ENCODE assay signal across 14 cellular contexts in the genomic region with DNA sequence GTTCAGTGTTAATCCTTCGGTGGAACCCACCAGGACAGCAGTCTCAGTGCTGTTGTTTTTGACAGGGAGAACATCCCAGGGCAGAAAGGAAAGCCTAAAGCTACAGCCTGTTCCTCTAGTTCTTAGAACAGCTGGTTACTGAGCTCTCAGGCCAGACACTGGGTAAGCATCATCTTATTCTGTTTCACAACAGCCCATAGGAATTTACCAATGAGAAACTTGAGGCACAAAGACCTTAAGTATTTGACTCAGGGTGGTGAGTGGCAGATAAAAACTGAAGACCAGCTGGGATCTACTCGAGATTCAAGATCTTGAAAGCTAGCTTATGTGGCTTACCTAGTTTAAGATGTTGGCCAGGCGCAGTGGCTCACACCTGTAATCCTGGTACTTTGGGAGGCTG. TPM values are rescaled to one million over a fixed set of nuclear protein-coding genes. Genes with fewer than 3 reads are reported as not detected.
"Had no signal": no experiment of that assay in that cellular context is flagged by ENCODE, and none has a peak within 500 bp of the region (broad histone marks: within the 10 kb centered on the region; RNA-seq: fewer than 3 reads in every experiment).

No MANE protein-coding gene starts in this region.

- H3K4me3 ChIP-seq: psoas muscle, right lobe of liver had no signal

- H3K27me3 ChIP-seq: right lobe of liver had no signal

- H3K9me3 ChIP-seq: psoas muscle, right lobe of liver had no signal

- ATAC-seq: activated naive CD4-positive, alpha-beta T cell treated with anti-CD3 and anti-CD28 coated beads, Interleukin-2, amount 50 U/mL, for 72 hours; activated T-cell treated with anti-CD3 and anti-CD28 coated beads, Interleukin-2, amount 50 U/mL, for 4 hours; left cardiac atrium; psoas muscle; right lobe of liver; stimulated activated naive B cell treated with anti-CD40 and anti-IgM and Interleukin-4, amounts not matched to agents 10 μg/mL and 1 μg/mL and 100 μg/mL, for 72 hours had no signal

- H3K36me3 ChIP-seq: right lobe of liver had no signal

- H3K27ac ChIP-seq: psoas muscle, right lobe of liver had no signal

- H3K4me1 ChIP-seq: psoas muscle, right lobe of liver had no signal

- DNase-seq: activated CD4-positive, alpha-beta memory T cell treated with anti-CD3 and anti-CD28 coated beads for 36 hours; activated effector memory CD4-positive, alpha-beta T cell treated with anti-CD3 and anti-CD28 coated beads, Interleukin-2, amount 50 U/mL, for 16 hours; activated T-cell treated with anti-CD3 and anti-CD28 coated beads, Interleukin-2, amount 50 U/mL, for 4 hours; anterior cingulate cortex; endodermal cell; left cardiac atrium; psoas muscle; right lobe of liver; stimulated activated CD4-positive, alpha-beta T cell treated with anti-CD3 and anti-CD28 coated beads, Interleukin-2, amount 100 ng/mL, for 24 hours; stimulated activated naive B cell treated with anti-CD40 and anti-IgM and Interleukin-4, amounts not matched to agents 10 μg/mL and 1 μg/mL and 100 μg/mL, for 72 hours; substantia nigra; T-helper 9 cell; trophoblast cell had no signal

RNA-seq across cellular contexts. Expression of gene NEK2, which starts 9.4 kb away (rescaled TPM):
- total RNA-seq: psoas muscle had no signal
